9 cellular contexts compared by ENCODE assay signal in the genomic region with DNA sequence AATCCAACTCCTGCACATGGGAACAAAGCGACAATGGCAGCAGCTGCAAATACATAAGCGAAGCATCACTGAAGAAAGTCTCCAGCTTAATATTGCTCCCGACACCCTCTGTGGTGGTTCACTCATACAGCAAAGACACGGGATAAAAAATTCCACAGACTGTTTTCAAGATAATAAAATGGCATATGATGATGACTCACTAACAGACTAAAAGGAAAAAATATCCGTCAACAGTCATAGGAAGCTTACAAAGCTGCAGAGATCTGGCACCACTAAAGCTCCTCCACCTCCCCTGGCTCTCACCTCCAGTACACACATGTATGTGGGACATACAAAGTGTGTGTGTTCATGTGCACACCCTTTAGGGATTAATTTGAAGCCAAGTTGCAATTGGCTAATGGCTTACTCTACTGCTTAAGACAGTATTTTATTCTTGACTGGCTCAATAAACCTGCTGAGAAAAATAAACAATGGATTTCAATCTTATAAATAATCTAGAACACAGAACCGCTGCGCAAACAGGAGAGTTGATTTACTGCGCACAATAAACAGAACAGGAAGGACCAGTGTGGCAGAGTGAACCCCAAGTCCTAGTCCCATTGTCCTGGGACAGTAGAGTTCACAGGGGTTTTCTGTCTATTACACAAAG.
DNase-seq lines count a peak whose midpoint lies in the region; ATAC-seq and TF ChIP-seq lines count a peak whose summit lies in the region.
"Had no signal": no experiment of that assay in that cellular context is flagged by ENCODE, and none has a peak within 500 bp of the region (broad histone marks: within the 10 kb centered on the region; RNA-seq: fewer than 3 reads in every experiment).

No MANE protein-coding gene starts in this region.

- ATAC-seq in left cardiac atrium (peak; percentile 11 to 81), HG03432 (IDR thresholded peaks at IDR 0.05; ENCODE audit: unreplicated experiment) (no peak)

- H3K36me3 ChIP-seq in smooth muscle cell (ENCODE audit: low read depth): no peaks in the 10 kb centered on the region
- H3K36me3 ChIP-seq in H7 (replicated peaks; ENCODE audit: control insufficient read depth, insufficient read depth, low read length): no peaks in the 10 kb centered on the region; the same call in 1 of the 2 replicates

- no peak overlapping the region for H3K9ac ChIP-seq in smooth muscle cell (ENCODE audit: low read depth)

- no peak overlapping the region for H3K4me3 ChIP-seq in astrocyte of the cerebellum (ENCODE audit: low read depth, low read length)
- H3K4me3 ChIP-seq in smooth muscle cell: no peak overlapping the region
- H3K4me3 ChIP-seq in H7 (ENCODE audit: insufficient read depth, low read depth, low read length): no peak overlapping the region

- H3K79me2 ChIP-seq in smooth muscle cell (ENCODE audit: low read depth): peaks cover 93% of the 10 kb centered on the region

- DNase-seq in H4 (ENCODE audit: low spot score) (peak; percentile 27), astrocyte of the cerebellum (ENCODE audit: low read depth) (peak; percentile 73), left cardiac atrium (peak; percentile 46), smooth muscle cell (lab: John Stamatoyannopoulos, UW; ENCODE audit: unreplicated experiment) (no peak), NK-92 (lab: John Stamatoyannopoulos, UW; ENCODE audit: unreplicated experiment) (no peak), H7 (no peak)
- no peak for DNase-seq in activated CD4-positive, CD25-positive, alpha-beta regulatory T cell treated with anti-CD3 and anti-CD28 coated beads, Interleukin-2, amount 50 U/mL, for 72 hours
- DNase-seq: activated CD8-positive, alpha-beta memory T cell treated with anti-CD3 and anti-CD28 coated beads, Interleukin-2, amount 50 U/mL, for 48 hours had no signal

- peaks cover 100% of the 10 kb centered on the region for H4K20me1 ChIP-seq in smooth muscle cell (ENCODE audit: low read depth)

- peak overlapping the region; percentile 56 for H3K27ac ChIP-seq in smooth muscle cell (ENCODE audit: low read depth)

- H3F3A ChIP-seq in smooth muscle cell (ENCODE audit: low read depth): peaks cover 5% of the 10 kb centered on the region

- WGBS in smooth muscle cell (ENCODE audit: low lambda C conversion rate): 54% methylated on average over 8 of the region's 8 CpGs

- TF ChIP-seq CTCF in astrocyte of the cerebellum (IDR thresholded peaks at IDR 0.05; ENCODE audit: low read depth, low read length, missing control alignments) (peak; percentile 22), smooth muscle cell (IDR thresholded peaks at IDR 0.05; ENCODE audit: borderline replicate concordance, insufficient read depth, poor library complexity, severe bottlenecking) (no peak)

- intact Hi-C loops in left cardiac atrium (cut with DNase I): no loop called here

- no peak overlapping the region for H2AFZ ChIP-seq in smooth muscle cell (ENCODE audit: low read depth)

- H3K4me1 ChIP-seq in smooth muscle cell (ENCODE audit: low read depth): peaks cover 49% of the 10 kb centered on the region

- no peaks in the 10 kb centered on the region for H3K27me3 ChIP-seq in smooth muscle cell (ENCODE audit: low read depth)
- no peaks in the 10 kb centered on the region for H3K27me3 ChIP-seq in H7 (ENCODE audit: control insufficient read depth, insufficient read depth, low read length)

- H3K4me2 ChIP-seq in smooth muscle cell: peak overlapping the region; percentile 52

- no peaks in the 10 kb centered on the region for H3K9me3 ChIP-seq in smooth muscle cell (replicated peaks; ENCODE audit: low read depth)

- in situ Hi-C loops in astrocyte of the cerebellum (cut with HindIII; ENCODE audit: low sequenced_read_pairs): no loop called here

Comparison
In these comparisons a context has a peak if more than half of its experiments do, and no peak if none do; other contexts are left out.
1. DNase-seq: peak in H4 (single experiment), astrocyte of the cerebellum (single experiment) and left cardiac atrium (single experiment); none in smooth muscle cell (single experiment), NK-92 (single experiment), H7 (single experiment) and activated CD4-positive, CD25-positive, alpha-beta regulatory T cell treated with anti-CD3 and anti-CD28 coated beads, Interleukin-2, amount 50 U/mL, for 72 hours (single experiment).